ENCODE assay signal across 8 cellular contexts in genomic region chr1:27153927-27154358, GRCh38. TPM values are rescaled to one million over a fixed set of nuclear protein-coding genes. Genes with fewer than 3 reads are reported as not detected.
A peak's percentile ranks its signal among the peaks of the same experiment; 100 is the strongest.
DNase-seq lines count a peak whose midpoint lies in the region; ATAC-seq and TF ChIP-seq lines count a peak whose summit lies in the region.

No MANE protein-coding gene starts in this region.

- H3K27me3 Mint-ChIP-seq in naive thymus-derived CD4-positive, alpha-beta T cell = no peaks in the 10 kb centered on the region

- no peaks in the 10 kb centered on the region for H3K36me3 ChIP-seq in naive thymus-derived CD4-positive, alpha-beta T cell (ENCODE audit: control insufficient read depth in 2 of 3, insufficient read depth in 3 of 3, low read length in 3 of 3)

- CTCF ChIA-PET in AG04450 (lab: Charles Lee) = interaction anchor here (0.7 to 1.7 kb wide), 7 partner anchors 11 to 146 kb away, joined by 3 to 17 read pairs (median 5); no protein-coding TSS in a partner anchor
- CTCF ChIA-PET in naive thymus-derived CD4-positive, alpha-beta T cell (lab: Charles Lee) = interaction anchor here (0.9 to 2.5 kb wide), 5 partner anchors 8 to 44 kb away, joined by 3 to 18 read pairs (median 9); no protein-coding TSS in a partner anchor

- peak overlapping the region; percentile 82 to 97 (median 90) for H3K4me3 Mint-ChIP-seq in naive thymus-derived CD4-positive, alpha-beta T cell

- TF ChIP-seq CTCF in AG04450 (IDR thresholded peaks at IDR 0.05; ENCODE audit: low read depth, low read length) (no peak), choroid plexus epithelial cell (conservative IDR thresholded peaks at IDR 0.05; ENCODE audit: low read depth, low read length) (no peak)

- POLR2A ChIA-PET in AG04450 (lab: Yijun Ruan, JAX) = interaction anchor here (0.6 to 4.4 kb wide), 13 partner anchors 8 to 279 kb away, joined by 3 to 80 read pairs (median 7); partner anchors contain the start of genes TENT5B and WDTC1
- POLR2A ChIA-PET in naive thymus-derived CD4-positive, alpha-beta T cell (lab: Charles Lee) = interaction anchor here (0.6 to 9.2 kb wide), 8 partner anchors 15 to 459 kb away, joined by 3 to 202 read pairs (median 6); partner anchors contain the start of gene WDTC1

- peaks cover 0 to 4% (median 0%) of the 10 kb centered on the region in 11 donors for H3K9me3 Mint-ChIP-seq in naive thymus-derived CD4-positive, alpha-beta T cell

- H3K4me3 ChIP-seq in AG04450 (ENCODE audit: low read depth, low read length) = peak overlapping the region; percentile 73
- H3K4me3 ChIP-seq in Jurkat, Clone E6-1 (ENCODE audit: low read length) = peak overlapping the region; percentile 77
- H3K4me3 ChIP-seq in choroid plexus epithelial cell (ENCODE audit: low read depth, low read length) = peak overlapping the region; percentile 69
- H3K4me3 ChIP-seq in naive thymus-derived CD4-positive, alpha-beta T cell (ENCODE audit: low read length) = peak overlapping the region; percentile 40

- ATAC-seq in naive thymus-derived CD4-positive, alpha-beta T cell = no peak
- ATAC-seq in HG02973 (IDR thresholded peaks at IDR 0.05; ENCODE audit: unreplicated experiment) (no peak), GM18861 (IDR thresholded peaks at IDR 0.05; ENCODE audit: unreplicated experiment) (no peak)

- H3K4me1 Mint-ChIP-seq in naive thymus-derived CD4-positive, alpha-beta T cell = peaks cover 49 to 64% (median 62%) of the 10 kb centered on the region in 7 donors

- no peaks in the 10 kb centered on the region; the same call in 1 of the 2 replicates for H3K9me3 ChIP-seq in AG04450 (ENCODE audit: control insufficient read depth, insufficient read depth, low read length)
- no peaks in the 10 kb centered on the region for H3K9me3 ChIP-seq in naive thymus-derived CD4-positive, alpha-beta T cell (ENCODE audit: control insufficient read depth in 2 of 3, low read length in 3 of 3)

- intact Hi-C loops in naive thymus-derived CD4-positive, alpha-beta T cell (cut with micrococcal nuclease) = loop anchor here in 1 of 2 donors (2.0 kb wide), 1 partner anchor 45 kb away; no protein-coding TSS in a partner anchor

- H3K36me3 Mint-ChIP-seq in naive thymus-derived CD4-positive, alpha-beta T cell = no peaks in the 10 kb centered on the region

- DNase-seq in AG04450 (ENCODE audit: low read depth, low spot score) = no peak
- no peak for DNase-seq in Jurkat, Clone E6-1 (ENCODE audit: low read depth, low spot score)
- DNase-seq in choroid plexus epithelial cell (ENCODE audit: low read depth) = no peak
- DNase-seq in naive thymus-derived CD4-positive, alpha-beta T cell = no peak
- DNase-seq in SW 1271 (lab: John Stamatoyannopoulos, UW) = no peak
- no peak for DNase-seq in NK-92 treated with Interleukin-12 subunit alpha and Interleukin-12 subunit beta, amount 100 ng/mL, for 24 hours (lab: John Stamatoyannopoulos, UW)

- peaks cover 29 to 36% of the 10 kb centered on the region in 2 donors for H3K4me1 ChIP-seq in naive thymus-derived CD4-positive, alpha-beta T cell (ENCODE audit: control insufficient read depth in 2 of 2, insufficient read depth in 2 of 2, low read length in 2 of 2)

- H3K27me3 ChIP-seq in AG04450 (ENCODE audit: control insufficient read depth, insufficient read depth, low read length) = no peaks in the 10 kb centered on the region
- H3K27me3 ChIP-seq in naive thymus-derived CD4-positive, alpha-beta T cell (ENCODE audit: control insufficient read depth in 2 of 2, insufficient read depth in 2 of 2, low read length in 2 of 2) = no peaks in the 10 kb centered on the region

- peak overlapping the region; percentile 82 to 100 (median 96) for H3K27ac Mint-ChIP-seq in naive thymus-derived CD4-positive, alpha-beta T cell

- H3K27ac ChIP-seq in AG04450 (ENCODE audit: low read depth, low read length) = no peak overlapping the region
- peak overlapping the region; percentile 90 for H3K27ac ChIP-seq in naive thymus-derived CD4-positive, alpha-beta T cell (ENCODE audit: low read depth, low read length)

RNA-seq across cellular contexts. Expression of gene SLC9A1, which starts 1.0 kb away (rescaled TPM):
- 10.8 and 16.4 TPM in 2 replicates for polyA plus RNA-seq in AG04450 (2011; rRNA removed)
- polyA minus RNA-seq in AG04450 (2011; rRNA and poly(A)+ RNA removed) = 13.9 and 16.0 TPM in 2 replicates
- 16.6 TPM for polyA plus RNA-seq in Jurkat, Clone E6-1 (2012; ENCODE audit: insufficient read depth, insufficient read length)
- 10 to 100 TPM; 13.2 to 25.7 (median 21.1) TPM for total RNA-seq in naive thymus-derived CD4-positive, alpha-beta T cell
- polyA plus RNA-seq in naive thymus-derived CD4-positive, alpha-beta T cell = 10 to 100 TPM in 1 of 2 donors, 1 to 10 TPM in 1; 7.1 to 18.2 TPM
